24 cellular contexts compared by ENCODE assay signal in the genomic region with DNA sequence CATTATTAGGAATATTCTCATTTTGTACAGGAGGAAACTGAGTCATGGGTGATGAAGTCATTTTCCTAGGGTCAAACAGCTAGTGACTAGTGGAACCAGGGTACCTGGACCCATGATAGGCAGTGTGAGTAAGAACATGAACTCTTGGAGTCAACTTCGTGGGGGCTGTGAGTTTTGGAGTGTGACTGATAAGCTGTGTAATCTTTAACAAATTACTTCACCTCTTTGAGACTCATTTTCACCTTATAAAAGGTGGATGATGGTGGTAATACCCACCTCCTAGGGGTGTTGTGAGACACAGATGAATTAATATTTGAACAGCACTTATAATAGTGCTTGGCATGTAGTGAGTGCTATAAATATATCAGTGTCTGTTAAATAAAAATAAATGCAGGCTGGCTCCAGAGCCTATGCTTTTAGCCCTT. TPM values are rescaled to one million over a fixed set of nuclear protein-coding genes. Genes with fewer than 3 reads are reported as not detected.
DNase-seq lines count a peak whose midpoint lies in the region; ATAC-seq lines count a peak whose summit lies in the region.
"Had no signal": no experiment of that assay in that cellular context is flagged by ENCODE, and none has a peak within 500 bp of the region (broad histone marks: within the 10 kb centered on the region; RNA-seq: fewer than 3 reads in every experiment).

No MANE protein-coding gene starts in this region.

- H3K36me3 ChIP-seq in CD4-positive, alpha-beta memory T cell (ENCODE audit: insufficient read depth, low read length): no peaks in the 10 kb centered on the region
- H3K36me3 ChIP-seq in HAP-1 (replicated peaks): no peaks in the 10 kb centered on the region
- H3K36me3 ChIP-seq: brain microvascular endothelial cell, lower lobe of right lung, sigmoid colon had no signal

- in situ Hi-C loops in HAP-1 (cut with MboI; ENCODE audit: low sequenced_read_pairs): no loop called here

- H3K4me3 ChIP-seq in right cardiac atrium (ENCODE audit: low read length) (no peak overlapping the region), HAP-1 (no peak overlapping the region)
- no peak overlapping the region for H3K4me3 ChIP-seq in CD4-positive, alpha-beta memory T cell (ENCODE audit: low read length in 2 of 2)
- H3K4me3 ChIP-seq: lower lobe of right lung, sigmoid colon had no signal

- H3K4me1 ChIP-seq in right cardiac atrium (ENCODE audit: control insufficient read depth, insufficient read depth, low read length) (peaks cover 14% of the 10 kb centered on the region), HAP-1 (peaks cover 21% of the 10 kb centered on the region)
- H3K4me1 ChIP-seq in CD4-positive, alpha-beta memory T cell (ENCODE audit: insufficient read depth, low read length): no peaks in the 10 kb centered on the region

- H3K4me3 Mint-ChIP-seq in CD4-positive, alpha-beta memory T cell: no peak overlapping the region
- H3K4me3 Mint-ChIP-seq: dendritic cell treated with granulocyte-macrophage colony-stimulating factor and Interleukin-4, amounts not matched to agents 40 ng/mL and 50 ng/mL, for 4 days; naive B cell; stimulated activated memory B cell treated with anti-CD40 and anti-IgM and Interleukin-4, amounts not matched to agents 10 μg/mL and 1 μg/mL and 100 μg/mL, for 72 hours; T-helper 17 cell had no signal

- H3K27ac Mint-ChIP-seq in CD4-positive, alpha-beta memory T cell: no peak overlapping the region
- H3K27ac Mint-ChIP-seq: activated T-helper 2 cell treated with anti-CD3 and anti-CD28 coated beads, Interferon-gamma antibody, Interleukin-2, Interleukin-4, amounts not matched to agents 10 μg/mL and 5 μg/mL and 100 μg/mL, durations not matched to agents 14 hours and 24 hours and 36 hours; dendritic cell treated with granulocyte-macrophage colony-stimulating factor and Interleukin-4, amounts not matched to agents 40 ng/mL and 50 ng/mL, for 4 days; stimulated activated memory B cell treated with anti-CD40 and anti-IgM and Interleukin-4, amounts not matched to agents 10 μg/mL and 1 μg/mL and 100 μg/mL, for 72 hours; T-helper 17 cell had no signal

- POLR2A ChIA-PET in CD4-positive, alpha-beta memory T cell (lab: Charles Lee; ENCODE audit: partially characterized antibody): no interaction called here

- intact Hi-C loops in right cardiac atrium (cut with DNase I): no loop called here
- intact Hi-C loops in CD4-positive, alpha-beta memory T cell (cut with micrococcal nuclease): no loop called here

- peak overlapping the region; percentile 83 for H3K27ac ChIP-seq in right cardiac atrium (ENCODE audit: low read length)
- H3K27ac ChIP-seq in CD4-positive, alpha-beta memory T cell (ENCODE audit: low read depth, low read length): no peak overlapping the region
- H3K27ac ChIP-seq: brain microvascular endothelial cell, epithelial cell of prostate, HL-60, lower lobe of right lung, sigmoid colon had no signal

- no peaks in the 10 kb centered on the region for H3K36me3 Mint-ChIP-seq in CD4-positive, alpha-beta memory T cell
- H3K36me3 Mint-ChIP-seq: naive B cell; stimulated activated memory B cell treated with anti-CD40 and anti-IgM and Interleukin-4, amounts not matched to agents 10 μg/mL and 1 μg/mL and 100 μg/mL, for 72 hours had no signal

- no peaks in the 10 kb centered on the region for H3K27me3 ChIP-seq in right cardiac atrium (ENCODE audit: control insufficient read depth, insufficient read depth)
- peaks cover 2% of the 10 kb centered on the region for H3K27me3 ChIP-seq in CD4-positive, alpha-beta memory T cell (ENCODE audit: insufficient read depth, low read length)
- no peaks in the 10 kb centered on the region for H3K27me3 ChIP-seq in HAP-1 (ENCODE audit: low read depth)
- H3K27me3 ChIP-seq: brain microvascular endothelial cell, sigmoid colon had no signal

- CTCF ChIA-PET in CD4-positive, alpha-beta memory T cell (lab: Charles Lee; ENCODE audit: partially characterized antibody): no interaction called here

- DNase-seq in NCI-H69 (lab: John Stamatoyannopoulos, UW): peak; percentile 21
- DNase-seq in dermis blood vessel endothelial cell: peak; percentile 34
- DNase-seq in right cardiac atrium: no peak
- peak; percentile 63 for DNase-seq in renal cortical epithelial cell (ENCODE audit: low read depth)
- no peak for DNase-seq in CD4-positive, alpha-beta memory T cell
- no peak for DNase-seq in activated CD4-positive, alpha-beta T cell treated with anti-CD3 and anti-CD28 coated beads, Interleukin-2, amount 50 U/mL, for 4 hours
- no peak for DNase-seq in HAP-1 (ENCODE audit: low spot score in 2 of 2)
- no peak for DNase-seq in glomerular visceral epithelial cell (ENCODE audit: extremely low spot score)
- DNase-seq: activated CD4-positive, alpha-beta T cell treated with anti-CD3 and anti-CD28 coated beads, Interleukin-2, amount 50 U/mL, for 1 hour; activated CD8-positive, alpha-beta memory T cell treated with anti-CD3 and anti-CD28 coated beads, Interleukin-2, amount 50 U/mL, for 4 hours; brain microvascular endothelial cell; DMS153; GDM1; lower lobe of right lung; naive B cell; NCI-H1436; NCI-H82; sigmoid colon; T-helper 17 cell had no signal

- peaks cover 0 to 4% (median 0%) of the 10 kb centered on the region in 8 donors for H3K9me3 Mint-ChIP-seq in CD4-positive, alpha-beta memory T cell
- H3K9me3 Mint-ChIP-seq: activated T-helper 2 cell treated with anti-CD3 and anti-CD28 coated beads, Interferon-gamma antibody, Interleukin-2, Interleukin-4, amounts not matched to agents 10 μg/mL and 5 μg/mL and 100 μg/mL, durations not matched to agents 14 hours and 24 hours and 36 hours; dendritic cell treated with granulocyte-macrophage colony-stimulating factor and Interleukin-4, amounts not matched to agents 40 ng/mL and 50 ng/mL, for 4 days; naive B cell; stimulated activated memory B cell treated with anti-CD40 and anti-IgM and Interleukin-4, amounts not matched to agents 10 μg/mL and 1 μg/mL and 100 μg/mL, for 72 hours had no signal

- peak; percentile 68 for ATAC-seq in right cardiac atrium
- ATAC-seq: stimulated activated memory B cell treated with anti-CD40 and anti-IgM and Interleukin-4, amounts not matched to agents 10 μg/mL and 1 μg/mL and 100 μg/mL, for 72 hours; T-helper 17 cell had no signal

- peaks cover 0 to 8% of the 10 kb centered on the region in 2 donors for H3K27me3 Mint-ChIP-seq in CD4-positive, alpha-beta memory T cell

- WGBS in right cardiac atrium: 32% methylated on average over 1 of the region's 1 CpG

- no peaks in the 10 kb centered on the region for H3K4me1 Mint-ChIP-seq in CD4-positive, alpha-beta memory T cell
- H3K4me1 Mint-ChIP-seq: naive B cell; stimulated activated memory B cell treated with anti-CD40 and anti-IgM and Interleukin-4, amounts not matched to agents 10 μg/mL and 1 μg/mL and 100 μg/mL, for 72 hours; T-helper 17 cell had no signal

- no peaks in the 10 kb centered on the region for H3K9me3 ChIP-seq in right cardiac atrium (ENCODE audit: control insufficient read depth, low read length)
- no peaks in the 10 kb centered on the region for H3K9me3 ChIP-seq in CD4-positive, alpha-beta memory T cell (ENCODE audit: control insufficient read depth in 1 of 2, low read length in 2 of 2)
- H3K9me3 ChIP-seq in HAP-1: no peaks in the 10 kb centered on the region
- H3K9me3 ChIP-seq: lower lobe of right lung, sigmoid colon had no signal

RNA-seq across cellular contexts. Expression of a gene that starts 9.1 kb away (rescaled TPM):
- total RNA-seq in dermis blood vessel endothelial cell (2.9 and 3.9 TPM in 2 replicates), right cardiac atrium (10 to 100 TPM in 3 of 4 donors, 1 to 10 TPM in 1; 7.0 to 28.3 (median 22.3) TPM), renal cortical epithelial cell (1.2 and 7.1 TPM in 2 replicates)
- polyA plus RNA-seq in right cardiac atrium: 6.5 TPM
- total RNA-seq in CD4-positive, alpha-beta memory T cell: not detected
- not detected for polyA plus RNA-seq in CD4-positive, alpha-beta memory T cell
- total RNA-seq: activated T-helper 2 cell treated with anti-CD3 and anti-CD28 coated beads, Interferon-gamma antibody, Interleukin-2, Interleukin-4, amounts not matched to agents 10 μg/mL and 5 μg/mL and 100 μg/mL, durations not matched to agents 14 hours and 24 hours and 36 hours; T-helper 17 cell had no signal

Comparison
In these comparisons a context has a peak if more than half of its experiments do, and no peak if none do; other contexts are left out.
1. DNase-seq: peak in NCI-H69 (single experiment), dermis blood vessel endothelial cell (single experiment) and renal cortical epithelial cell (single experiment); none in right cardiac atrium (0 of 3), CD4-positive, alpha-beta memory T cell (0 of 5), activated CD4-positive, alpha-beta T cell treated with anti-CD3 and anti-CD28 coated beads, Interleukin-2, amount 50 U/mL, for 4 hours (0 of 2), HAP-1 (0 of 2) and glomerular visceral epithelial cell (single experiment).